11 cellular contexts compared by ENCODE assay signal in genomic region chrX:2391869-2392606, GRCh38.
DNase-seq lines count a peak whose midpoint lies in the region; ATAC-seq, FAIRE-seq and TF ChIP-seq lines count a peak whose summit lies in the region.
"Had no signal": no experiment of that assay in that cellular context is flagged by ENCODE, and none has a peak within 500 bp of the region (broad histone marks: within the 10 kb centered on the region; RNA-seq: fewer than 3 reads in every experiment).

No MANE protein-coding gene starts in this region.

- no peaks in the 10 kb centered on the region for H3K4me1 ChIP-seq in Karpas-422 (ENCODE audit: low read length)
- peaks cover 10% of the 10 kb centered on the region for H3K4me1 ChIP-seq in HepG2 (ENCODE audit: insufficient read depth, low read length)
- H3K4me1 ChIP-seq: Peyer's patch had no signal

- in situ Hi-C loops in HepG2 (cut with HindIII; ENCODE audit: extremely low pct_ligation_motif_present, low pct_unique_long_range_greater_than_20kb), result no loop called here

- no peaks in the 10 kb centered on the region for H3K27me3 ChIP-seq in Karpas-422 (ENCODE audit: low read length)
- no peaks in the 10 kb centered on the region for H3K27me3 ChIP-seq in HepG2 (ENCODE audit: control insufficient read depth in 1 of 2, insufficient read depth in 2 of 2, low read length in 2 of 2)
- H3K27me3 ChIP-seq: Peyer's patch, stomach had no signal

- DNase-seq in AG20443 (ENCODE audit: low spot score) (peak; percentile 63), Karpas-422 (peak; percentile 28), dedifferentiated amniotic fluid mesenchymal stem cell (ENCODE audit: extremely low spot score) (peak; percentile 48), HepG2 (ENCODE audit: low spot score) (peak; percentile 92), putamen (ENCODE audit: low spot score) (no peak), NAMALWA (ENCODE audit: low spot score) (no peak), NCI-H2029 treated with DMSO at 0.1 percent for 48 hours (lab: John Stamatoyannopoulos, UW) (no peak), NCI-H1694 (lab: John Stamatoyannopoulos, UW) (no peak)
- DNase-seq: NCI-H1694 treated with DMSO at 0.1 percent for 48 hours, Peyer's patch, stomach had no signal

- peak; percentile 56 for TF ChIP-seq CTCF in HepG2 (CRISPR knock-in tag; IDR thresholded peaks at IDR 0.05)

- POLR2A ChIA-PET in HepG2 (lab: Yijun Ruan, JAX), result no interaction called here

- H2AFZ ChIP-seq in Karpas-422 (ENCODE audit: low read length) (no peak overlapping the region), HepG2 (ENCODE audit: low read length) (no peak overlapping the region)

- WGBS in HepG2 (ENCODE audit: low lambda C conversion rate), result 42% methylated on average over 15 of the region's 15 CpGs

- H3K79me2 ChIP-seq in Karpas-422 (ENCODE audit: low read length), result no peaks in the 10 kb centered on the region
- no peaks in the 10 kb centered on the region for H3K79me2 ChIP-seq in HepG2 (ENCODE audit: insufficient read depth, low read length)

- H3K9me3 ChIP-seq in Karpas-422 (ENCODE audit: low read length), result peaks cover 8% of the 10 kb centered on the region
- no peaks in the 10 kb centered on the region for H3K9me3 ChIP-seq in HepG2 (ENCODE audit: low read length)

- H3K9ac ChIP-seq in Karpas-422 (ENCODE audit: low read length), result no peak overlapping the region
- no peak overlapping the region for H3K9ac ChIP-seq in HepG2 (ENCODE audit: insufficient read depth, low read depth, low read length)

- no peaks in the 10 kb centered on the region for H3K9me2 ChIP-seq in Karpas-422 (replicated peaks; ENCODE audit: insufficient read depth, low read length)

- TF ChIP-seq EP300 in HepG2 (IDR thresholded peaks at IDR 0.05; ENCODE audit: low read depth in 2 of 2, low read length in 2 of 2), result peak in 1 of 2 experiments; percentile 30; a peak in 1 of 4 replicates
- TF ChIP-seq EP300 in HepG2 (CRISPR knock-in tag; IDR thresholded peaks at IDR 0.05; ENCODE audit: borderline replicate concordance), result peak; percentile 64; the same call in 1 of the 2 replicates

- peak; percentile 99 for FAIRE-seq in HepG2 (lab: Jason Lieb, UNC)

- CTCF ChIA-PET in HepG2 (lab: Yijun Ruan, JAX; ENCODE audit: low intra/inter-chr PET ratio, low total read pairs), result no interaction called here

- intact Hi-C loops in HepG2 (cut with micrococcal nuclease; ENCODE audit: unreplicated experiment), result loop anchor here (5.0 kb wide), 1 partner anchor 70 kb away; no protein-coding TSS in a partner anchor

- peak; percentile 64 for TF ChIP-seq RAD21 in HepG2 (CRISPR knock-in tag; IDR thresholded peaks at IDR 0.05)

- H3K27ac ChIP-seq in Karpas-422 (ENCODE audit: low read length), result no peak overlapping the region
- H3K27ac ChIP-seq in HepG2 (ENCODE audit: extremely low read length, insufficient read depth, low read length), result peak overlapping the region; percentile 29
- H3K27ac ChIP-seq: Peyer's patch, stomach had no signal

- peak; percentile 98 for ATAC-seq in HepG2

- H3K4me3 ChIP-seq in Karpas-422 (ENCODE audit: low read length) (no peak overlapping the region), HepG2 (replicated peaks in 1 of 3; ENCODE audit: insufficient read depth in 1 of 3, low read depth in 2 of 3, low read length in 3 of 3) (no peak overlapping the region)
- H3K4me3 ChIP-seq: Peyer's patch, stomach had no signal

- H3K4me2 ChIP-seq in Karpas-422 (ENCODE audit: low read depth, low read length, poor library complexity, severe bottlenecking), result no peak overlapping the region
- peak overlapping the region; percentile 29; the same call in 1 of the 2 replicates for H3K4me2 ChIP-seq in HepG2 (ENCODE audit: low read depth, low read length)

- H4K20me1 ChIP-seq in Karpas-422 (ENCODE audit: insufficient read depth, low read depth, low read length) (no peaks in the 10 kb centered on the region), HepG2 (ENCODE audit: insufficient read depth, low read length) (no peaks in the 10 kb centered on the region)

- BruUV-seq in HepG2 (replicated peaks; lab: Mats Ljungman, UMichigan), result no TSS peak

- peaks cover 8% of the 10 kb centered on the region; the same call in 1 of the 2 replicates for H3K36me3 ChIP-seq in Karpas-422 (ENCODE audit: insufficient read depth, low read length)
- H3K36me3 ChIP-seq in HepG2 (replicated peaks in 1 of 2; ENCODE audit: control insufficient read depth in 1 of 2, insufficient read depth in 2 of 2, low read length in 2 of 2), result peaks cover 0 to 3% of the 10 kb centered on the region in 2 experiments; a peak in 3 of 5 replicates

- TF ChIP-seq POLR2A in HepG2 (IDR thresholded peaks at IDR 0.05; ENCODE audit: insufficient read depth in 1 of 2, low read depth in 2 of 2, low read length in 2 of 2), result no peak

TF ChIP-seq in HepG2, 621 proteins besides CTCF, POLR2A, EP300 and RAD21 (continues in another document):
- TF ChIP-seq FLYWCH1 (CRISPR knock-in tag; IDR thresholded peaks at IDR 0.05) (no peak), SNRNP70 (IDR thresholded peaks at IDR 0.05; ENCODE audit: low read depth, low read length) (no peak), GMEB2 (CRISPR knock-in tag; IDR thresholded peaks at IDR 0.05; ENCODE audit: low read depth) (no peak), JUNB (CRISPR knock-in tag; IDR thresholded peaks at IDR 0.05; ENCODE audit: borderline replicate concordance) (peak; percentile 68; the same call in 1 of the 2 replicates), ZBTB7A (CRISPR knock-in tag; IDR thresholded peaks at IDR 0.05) (no peak), ZNF574 (CRISPR knock-in tag; IDR thresholded peaks at IDR 0.05) (0 out of 2 replicates have a peak, but pooled peaks have one; percentile 18), RFX5 (IDR thresholded peaks at IDR 0.05; ENCODE audit: low read depth, low read length) (peak; percentile 42; the same call in 1 of the 2 replicates), HMGA1 (CRISPR knock-in tag; conservative IDR thresholded peaks at IDR 0.05) (no peak), ARID5B (CRISPR knock-in tag; IDR thresholded peaks at IDR 0.05) (peak; percentile 51), FOSL1 (CRISPR knock-in tag; IDR thresholded peaks at IDR 0.05; ENCODE audit: borderline replicate concordance) (peak; percentile 56; the same call in 1 of the 2 replicates), RXRA (CRISPR knock-in tag; IDR thresholded peaks at IDR 0.05) (peak; percentile 68; the same call in 1 of the 2 replicates), SMAD1 (CRISPR knock-in tag; IDR thresholded peaks at IDR 0.05; ENCODE audit: borderline replicate concordance, low read depth) (no peak), ZNF672 (CRISPR knock-in tag; IDR thresholded peaks at IDR 0.05) (no peak)

Comparison
In these comparisons a context has a peak if more than half of its experiments do, and no peak if none do; other contexts are left out.
1. DNase-seq: peak in AG20443 (single experiment), Karpas-422 (single experiment), dedifferentiated amniotic fluid mesenchymal stem cell (single experiment) and HepG2 (single experiment); none in putamen (single experiment), NAMALWA (single experiment), NCI-H2029 treated with DMSO at 0.1 percent for 48 hours (single experiment) and NCI-H1694 (single experiment).